Comparison of ENCODE assay signal across 8 cellular contexts in genomic region chr5:97183100-97183929, GRCh38. TPM values are rescaled to one million over a fixed set of nuclear protein-coding genes. Genes with fewer than 3 reads are reported as not detected.
DNase-seq lines count a peak whose midpoint lies in the region; ATAC-seq, FAIRE-seq and TF ChIP-seq lines count a peak whose summit lies in the region.

Gene RIOK2, minus strand, starts transcription at chr5:97183247. Its CDS starts 56 bp downstream, at chr5:97183191.

- TF ChIP-seq CTCF in heart left ventricle (IDR thresholded peaks at IDR 0.05): no peak
- no peak for TF ChIP-seq CTCF in type B pancreatic cell (conservative IDR thresholded peaks at IDR 0.05)

- WGBS in adipose tissue, 3 donors: 0% methylated on average over 44 of the region's 44 CpGs
- WGBS in heart left ventricle, 4 donors: 0 to 1% (median 0%) methylated on average over 44 of the region's 44 CpGs

- H3K4me3 Mint-ChIP-seq in T-cell (peak within 1 kb of the TSS; percentile 86 to 97 (median 94)), type B pancreatic cell (peak within 1 kb of the TSS; percentile 95)

- peaks cover 25% of the 10 kb centered on the region for H3K36me3 Mint-ChIP-seq in T-cell
- H3K36me3 Mint-ChIP-seq in type B pancreatic cell: peaks cover 18% of the 10 kb centered on the region

- H3K27ac Mint-ChIP-seq in T-cell (peak within 1 kb of the TSS; percentile 100), type B pancreatic cell (peak within 1 kb of the TSS; percentile 99)

- no peaks in the 10 kb centered on the region for H3K27me3 Mint-ChIP-seq in T-cell
- no peaks in the 10 kb centered on the region for H3K27me3 Mint-ChIP-seq in type B pancreatic cell

- peak; percentile 92 for ATAC-seq in HG02840 (IDR thresholded peaks at IDR 0.05; ENCODE audit: low FRiP score, unreplicated experiment)
- ATAC-seq in T-cell (replicated peaks in 1 of 4): peak; percentile 89 to 94 (median 90)
- peak; percentile 96 to 98 (median 97) for ATAC-seq in heart left ventricle

- CTCF ChIA-PET in T-cell (lab: Charles Lee): interaction anchor here (0.6 to 1.5 kb wide), 8 partner anchors 21 to 1612 kb away, joined by 3 to 6 read pairs (median 4); no protein-coding TSS in a partner anchor

- H3K9me3 Mint-ChIP-seq in T-cell: peaks cover 2 to 3% (median 2%) of the 10 kb centered on the region in 3 donors
- H3K9me3 Mint-ChIP-seq in type B pancreatic cell: no peaks in the 10 kb centered on the region

- H3K36me3 ChIP-seq in heart left ventricle: peaks cover 0 to 18% (median 9%) of the 10 kb centered on the region in 9 donors

- POLR2A ChIA-PET in T-cell (lab: Charles Lee): interaction anchor here (0.5 to 0.7 kb wide), 2 partner anchors 174 to 312 kb away, joined by 3 read pairs; no protein-coding TSS in a partner anchor

- peak; percentile 55 for DNase-seq in GM12891 (ENCODE audit: insufficient read length, low spot score)
- DNase-seq in NCI-H1436 treated with DMSO at 0.1 percent for 48 hours (lab: John Stamatoyannopoulos, UW): peak; percentile 88
- DNase-seq in T-cell: peak; percentile 82 to 92 (median 88)
- DNase-seq in heart left ventricle: peak; percentile 93 to 96 (median 96)
- peak; percentile 98 for DNase-seq in pons (ENCODE audit: low spot score)
- DNase-seq in type B pancreatic cell (ENCODE audit: extremely low spot score, unreplicated experiment): peak; percentile 90

- H3K4me1 Mint-ChIP-seq in T-cell: peaks cover 44 to 50% (median 48%) of the 10 kb centered on the region in 3 donors
- H3K4me1 Mint-ChIP-seq in type B pancreatic cell (ENCODE audit: unreplicated experiment): peaks cover 22% of the 10 kb centered on the region

- H3K27me3 ChIP-seq in heart left ventricle: no peaks in the 10 kb centered on the region

- intact Hi-C loops in heart left ventricle (cut with DNase I): loop anchor here in 4 of 10 donors (5.0 to 10.0 kb wide), 4 partner anchors 246 to 1629 kb away; partner anchors contain the start of genes ARSK (in 1 of the 4), LNPEP (in 1 of the 4), RGMB (in 1 of the 4) and SKIC3 (in 1 of the 4)

- H3K4me1 ChIP-seq in heart left ventricle: peaks cover 0 to 32% (median 20%) of the 10 kb centered on the region in 12 donors

- H3K27ac ChIP-seq in adipose tissue (ENCODE audit: low read depth, low read length): no peak within 1 kb of the TSS
- peak within 1 kb of the TSS; percentile 88 to 94 (median 91) for H3K27ac ChIP-seq in heart left ventricle

- no peaks in the 10 kb centered on the region for H3K9me3 ChIP-seq in heart left ventricle

- H3K4me3 ChIP-seq in heart left ventricle: peak within 1 kb of the TSS; percentile 48 to 97 (median 78)

- FAIRE-seq in GM12891 (lab: Jason Lieb, UNC): peak; percentile 94

- TF ChIP-seq POLR2A in GM12891 (IDR thresholded peaks at IDR 0.05; ENCODE audit: low read depth, low read length): peak; percentile 84
- peak in 1 of 2 donors; percentile 56 for TF ChIP-seq POLR2A in heart left ventricle (IDR thresholded peaks at IDR 0.05)

TF ChIP-seq in GM12891, 5 proteins besides CTCF, POLR2A, EP300 and RAD21:
- TF ChIP-seq TAF1 (IDR thresholded peaks at IDR 0.05; ENCODE audit: low read depth, low read length) (peak; percentile 79), POU2F2 (IDR thresholded peaks at IDR 0.05; ENCODE audit: low read depth, low read length) (peak; percentile 65), SPI1 (IDR thresholded peaks at IDR 0.05; ENCODE audit: low read depth, low read length) (peak; percentile 83), POLR2AphosphoS5 (IDR thresholded peaks at IDR 0.05; ENCODE audit: low read depth, low read length) (peak; percentile 84), PAX5 (IDR thresholded peaks at IDR 0.05; ENCODE audit: insufficient read depth, low read length, severe bottlenecking) (peak; percentile 91)

RNA-seq across cellular contexts. Expression of gene RIOK2, which starts in this region (rescaled TPM):
- 29.5 TPM for polyA plus RNA-seq in GM12891 (2012; ENCODE audit: low read depth, missing spikeins)
- 10 to 100 TPM; 22.5 to 31.9 (median 25.1) TPM for total RNA-seq in T-cell
- polyA plus RNA-seq in adipose tissue: 10 to 100 TPM in 2 of 3 donors, 1 to 10 TPM in 1; 6.9 to 11.7 (median 11.4) TPM
- 10 to 100 TPM in 8 of 9 donors, 1 to 10 TPM in 1; 8.2 to 23.6 (median 16.9) TPM for total RNA-seq in heart left ventricle
- polyA plus RNA-seq in heart left ventricle: 10 to 100 TPM; 10.0 to 20.8 TPM
- total RNA-seq in type B pancreatic cell (ENCODE audit: low replicate concordance): 29.5 and 35.1 TPM in 2 replicates
